In genomic region chr5:66452109-66452508, GRCh38 we compare ENCODE assay signal across 1 cellular context.
TF ChIP-seq lines count a peak whose summit lies in the region.

No MANE protein-coding gene starts in this region.

TF ChIP-seq in GM23338, 12 proteins besides CTCF, POLR2A, EP300 and RAD21 (continued from another document):
- TF ChIP-seq ZNF462 (CRISPR knock-in tag; IDR thresholded peaks at IDR 0.05) = no peak
- no peak for TF ChIP-seq ZNF114 (CRISPR knock-in tag; IDR thresholded peaks at IDR 0.05)
- TF ChIP-seq JUNB (IDR thresholded peaks at IDR 0.05; ENCODE audit: unreplicated experiment) = no peak
- TF ChIP-seq POLR2AphosphoS5 (IDR thresholded peaks at IDR 0.05; ENCODE audit: low read depth) = no peak
- TF ChIP-seq CREB1 (CRISPR knock-in tag; IDR thresholded peaks at IDR 0.05; ENCODE audit: low read depth) = no peak
